In genomic region chr11:86741489-86742435, GRCh38 we compare ENCODE assay signal across 11 cellular contexts.
DNase-seq lines count a peak whose midpoint lies in the region; ATAC-seq and TF ChIP-seq lines count a peak whose summit lies in the region.
"Had no signal": no experiment of that assay in that cellular context is flagged by ENCODE, and none has a peak within 500 bp of the region (broad histone marks: within the 10 kb centered on the region; RNA-seq: fewer than 3 reads in every experiment).

No MANE protein-coding gene starts in this region.

- H3K9me3 Mint-ChIP-seq in nephron, result no peaks in the 10 kb centered on the region

- H3K27me3 Mint-ChIP-seq in nephron (ENCODE audit: low read depth), result peaks cover 5% of the 10 kb centered on the region

- no peak overlapping the region for H3K4me3 Mint-ChIP-seq in nephron

- peaks cover 20% of the 10 kb centered on the region for H3K4me1 ChIP-seq in endocrine pancreas (ENCODE audit: control insufficient read depth, insufficient read depth, low read length)

- H3K27me3 ChIP-seq in endocrine pancreas (ENCODE audit: control insufficient read depth, insufficient read depth, low read length), result no peaks in the 10 kb centered on the region

- peak overlapping the region; percentile 76 to 93 (median 91) for H3K27ac Mint-ChIP-seq in nephron

- H3K4me3 ChIP-seq in AG10803 (ENCODE audit: low read length), result no peak overlapping the region
- H3K4me3 ChIP-seq in endocrine pancreas (ENCODE audit: control insufficient read depth, insufficient read depth, low read length), result peak overlapping the region; percentile 54

- no peaks in the 10 kb centered on the region for H3K36me3 ChIP-seq in endocrine pancreas (ENCODE audit: control insufficient read depth, insufficient read depth, low read length)

- H3K9ac ChIP-seq in endocrine pancreas (ENCODE audit: control insufficient read depth, insufficient read depth, low read length), result no peak overlapping the region

- no peaks in the 10 kb centered on the region for H3K36me3 Mint-ChIP-seq in nephron (ENCODE audit: low read depth)

- H3K4me1 Mint-ChIP-seq in nephron, result peaks cover 56% of the 10 kb centered on the region

- no peaks in the 10 kb centered on the region for H3K9me3 ChIP-seq in endocrine pancreas (ENCODE audit: control insufficient read depth, low read length)

- DNase-seq in AG10803 (ENCODE audit: low read depth) (peak; percentile 77), OCI-M1 (lab: John Stamatoyannopoulos, UW) (peak; percentile 75), cerebellar cortex (ENCODE audit: low spot score) (no peak), nucleus accumbens (lab: John Stamatoyannopoulos, UW) (no peak)
- DNase-seq: DND-41, NCI-H524 treated with DMSO at 0.1 percent for 48 hours, posterior cingulate gyrus had no signal

- TF ChIP-seq CTCF in AG10803 (conservative IDR thresholded peaks at IDR 0.05; ENCODE audit: low read length), result no peak
- no peak for TF ChIP-seq CTCF in nephron (IDR thresholded peaks at IDR 0.05; ENCODE audit: unreplicated experiment in 3 of 3)

- no peak for ATAC-seq in HG02885 (IDR thresholded peaks at IDR 0.05; ENCODE audit: poor library complexity, unreplicated experiment)
- no peak for ATAC-seq in GM18870 (IDR thresholded peaks at IDR 0.05; ENCODE audit: unreplicated experiment)

Comparison
In these comparisons a context has a peak if more than half of its experiments do, and no peak if none do; other contexts are left out.
1. DNase-seq: peak in AG10803 (single experiment) and OCI-M1 (single experiment); none in cerebellar cortex (single experiment) and nucleus accumbens (0 of 56).